20 cellular contexts compared by ENCODE assay signal in the genomic region with DNA sequence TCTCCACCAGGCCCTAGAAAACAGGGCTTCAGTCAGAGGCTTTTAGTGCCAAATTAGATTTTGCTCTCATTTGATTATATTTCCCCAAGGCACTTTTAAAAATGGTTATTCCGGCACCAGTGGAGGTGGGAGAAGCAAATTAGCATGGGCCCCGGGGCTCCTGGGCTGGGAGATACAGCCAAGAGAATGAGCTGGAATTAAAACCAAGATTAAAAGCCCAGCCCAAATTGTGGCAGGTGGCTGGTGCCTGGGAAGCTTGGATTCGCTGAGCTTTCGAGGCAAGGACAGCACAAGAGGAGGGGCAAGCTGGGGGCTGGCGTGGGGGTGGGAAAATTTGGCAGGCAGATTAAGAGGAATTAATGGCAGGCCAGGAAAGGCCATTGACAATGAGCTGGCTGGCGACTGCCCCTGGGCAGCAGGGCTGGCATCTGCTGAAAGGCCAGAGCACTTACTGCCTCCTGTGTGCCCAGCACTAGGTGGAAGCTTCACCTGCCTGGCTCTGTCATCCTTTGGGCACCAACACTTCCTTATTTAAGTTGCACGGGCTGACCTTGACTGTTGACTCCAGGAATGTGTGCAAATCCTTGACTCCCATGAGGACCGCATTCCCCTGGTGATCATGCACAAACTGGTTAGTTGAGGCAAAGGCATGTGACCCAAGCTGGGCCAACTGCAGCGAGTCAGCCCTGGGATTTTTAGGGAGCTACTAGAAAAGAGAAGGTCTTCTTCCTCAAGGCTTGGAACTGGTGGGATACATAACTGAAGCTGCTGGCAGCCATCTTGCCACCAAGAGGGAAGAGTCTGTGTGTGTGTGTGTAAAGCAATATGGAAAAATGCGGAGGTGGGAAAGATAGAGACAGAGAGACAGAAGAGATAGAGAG.
DNase-seq lines count a peak whose midpoint lies in the region; ATAC-seq, FAIRE-seq and TF ChIP-seq lines count a peak whose summit lies in the region.
"Had no signal": no experiment of that assay in that cellular context is flagged by ENCODE, and none has a peak within 500 bp of the region (broad histone marks: within the 10 kb centered on the region; RNA-seq: fewer than 3 reads in every experiment).

No MANE protein-coding gene starts in this region.

- FAIRE-seq in HepG2 (lab: Jason Lieb, UNC) = no peak
- no peak for FAIRE-seq in H1 (lab: Jason Lieb, UNC)
- FAIRE-seq: A204.1, RCC 7860 had no signal

- no peak for TF ChIP-seq EP300 in HepG2 (IDR thresholded peaks at IDR 0.05; ENCODE audit: low read depth in 2 of 2, low read length in 2 of 2)
- TF ChIP-seq EP300 in HepG2 (CRISPR knock-in tag; IDR thresholded peaks at IDR 0.05; ENCODE audit: borderline replicate concordance) = no peak
- TF ChIP-seq EP300 in H1 (IDR thresholded peaks at IDR 0.05; ENCODE audit: borderline replicate concordance in 1 of 2, low read depth in 2 of 2, low read length in 2 of 2) = no peak

- H2BK5ac ChIP-seq in H1 (ENCODE audit: low read depth, low read length) = no peak overlapping the region

- no peak overlapping the region for H2AK5ac ChIP-seq in H1 (ENCODE audit: low read depth, low read length)

- CTCF ChIA-PET in HepG2 (lab: Yijun Ruan, JAX; ENCODE audit: low intra/inter-chr PET ratio, low total read pairs) (no interaction called here), H1 (lab: Charles Lee; ENCODE audit: partially characterized antibody) (interaction anchor here (0.9 to 1.5 kb wide), 4 partner anchors 9 to 45 kb away, joined by 3 to 4 read pairs (median 4); no protein-coding TSS in a partner anchor), GM10248 (lab: Yijun Ruan, JAX) (interaction anchor here (0.8 to 7.9 kb wide), 8 partner anchors 11 to 911 kb away, joined by 3 to 70 read pairs (median 4); no protein-coding TSS in a partner anchor)

- intact Hi-C loops in HepG2 (cut with micrococcal nuclease; ENCODE audit: unreplicated experiment) (no loop called here), right lobe of liver (cut with DNase I) (no loop called here), lower leg skin (cut with DNase I; ENCODE audit: low total_unique reads) (no loop called here)

- H3K4me2 ChIP-seq in HepG2 (ENCODE audit: low read depth, low read length) (no peak overlapping the region), H1 (ENCODE audit: insufficient read depth in 1 of 2, low read depth in 2 of 2, low read length in 2 of 2) (no peak overlapping the region)
- H3K4me2 ChIP-seq: KMS-11 had no signal

- TF ChIP-seq CTCF in HepG2 (CRISPR knock-in tag; IDR thresholded peaks at IDR 0.05) = no peak
- TF ChIP-seq CTCF in right lobe of liver (IDR thresholded peaks at IDR 0.05) = no peak
- TF ChIP-seq CTCF in H1 (IDR thresholded peaks at IDR 0.05; ENCODE audit: control extremely low read depth in 1 of 3, insufficient read depth in 1 of 3, low read depth in 1 of 3, low read length in 3 of 3) = no peak
- TF ChIP-seq CTCF in GM10248 (IDR thresholded peaks at IDR 0.05; ENCODE audit: control extremely low read depth, extremely low read depth, low read depth, missing control alignments) = no peak
- no peak for TF ChIP-seq CTCF in lower leg skin (IDR thresholded peaks at IDR 0.05)

- H3K23ac ChIP-seq in H1 (ENCODE audit: insufficient read length) = no peak overlapping the region

- peak overlapping the region; percentile 28; the same call in 1 of the 2 replicates for H4K8ac ChIP-seq in H1 (ENCODE audit: extremely low read depth, insufficient read depth, low read length)

- POLR2A ChIA-PET in HepG2 (lab: Yijun Ruan, JAX) (no interaction called here), H1 (lab: Charles Lee; ENCODE audit: partially characterized antibody) (no interaction called here), GM10248 (lab: Yijun Ruan, JAX) (no interaction called here)

- no peak overlapping the region for H4K5ac ChIP-seq in H1 (ENCODE audit: insufficient read length, low read depth, low read length)

- no peaks in the 10 kb centered on the region for H3K79me2 ChIP-seq in HepG2 (ENCODE audit: insufficient read depth, low read length)
- no peaks in the 10 kb centered on the region for H3K79me2 ChIP-seq in H1 (ENCODE audit: control insufficient read depth in 1 of 2, insufficient read depth in 2 of 2, low read length in 2 of 2)

- DNase-seq in HepG2 (ENCODE audit: low spot score) = peak; percentile 57
- DNase-seq in right lobe of liver = no peak
- DNase-seq in NCI-H82 (lab: John Stamatoyannopoulos, UW) = peak; percentile 96
- no peak for DNase-seq in H1 (ENCODE audit: low read depth in 1 of 2, low spot score in 2 of 2)
- no peak for DNase-seq in NCI-H1092 (lab: John Stamatoyannopoulos, UW)
- no peak for DNase-seq in activated naive CD4-positive, alpha-beta T cell treated with Interleukin-2 at 50 U/mL for 16 hours
- DNase-seq in GM10248 (ENCODE audit: extremely low spot score) = no peak
- no peak for DNase-seq in lower leg skin (ENCODE audit: low spot score in 2 of 2)
- DNase-seq: CD4-positive, alpha-beta T cell; GF-D8; HFFc6; MM.1S; NCI-H1417 treated with DMSO at 0.1 percent for 48 hours; NCI-H2029; NCI-H2171 treated with DMSO at 0.1 percent for 48 hours; NCI-H526; SHP77 treated with DMSO at 0.1 percent for 48 hours had no signal

- no peak for TF ChIP-seq POLR2A in HepG2 (IDR thresholded peaks at IDR 0.05; ENCODE audit: insufficient read depth in 1 of 2, low read depth in 2 of 2, low read length in 2 of 2)
- no peak for TF ChIP-seq POLR2A in right lobe of liver (IDR thresholded peaks at IDR 0.05)
- TF ChIP-seq POLR2A in H1 (IDR thresholded peaks at IDR 0.05; ENCODE audit: control extremely low read depth in 1 of 2, low read depth in 2 of 2, low read length in 2 of 2) = no peak
- no peak for TF ChIP-seq POLR2A in lower leg skin (IDR thresholded peaks at IDR 0.05)

- no TSS peak for BruUV-seq in HepG2 (replicated peaks; lab: Mats Ljungman, UMichigan)

- H4K91ac ChIP-seq in H1 (replicated peaks; ENCODE audit: insufficient read length, low read length) = no peak overlapping the region

- ATAC-seq in HepG2 (no peak), right lobe of liver (no peak)

- H2BK20ac ChIP-seq in H1 (ENCODE audit: low read length) = no peak overlapping the region

- H3K9ac ChIP-seq in HepG2 (ENCODE audit: insufficient read depth, low read depth, low read length) (no peak overlapping the region), H1 (replicated peaks in 1 of 4; ENCODE audit: extremely low read depth in 1 of 4, low read depth in 3 of 4, low read length in 3 of 4) (no peak overlapping the region)
- H3K9ac ChIP-seq: KMS-11 had no signal

- no peak overlapping the region for H3K56ac ChIP-seq in H1 (replicated peaks; ENCODE audit: insufficient read length, low read depth, low read length)

- no peak overlapping the region for H3K18ac ChIP-seq in H1 (ENCODE audit: extremely low read depth, low read length)

- H3K4me1 ChIP-seq in HepG2 (ENCODE audit: insufficient read depth, low read length) (peaks cover 66% of the 10 kb centered on the region), right lobe of liver (peaks cover 0 to 36% (median 16%) of the 10 kb centered on the region in 4 donors), H1 (replicated peaks in 1 of 4; ENCODE audit: control insufficient read depth in 3 of 4, insufficient read depth in 4 of 4, low read length in 3 of 4) (peaks cover 0 to 2% (median 0%) of the 10 kb centered on the region in 4 experiments; a peak in 1 of 7 replicates)

- H2AFZ ChIP-seq in HepG2 (ENCODE audit: low read length) = no peak overlapping the region
- no peak overlapping the region for H2AFZ ChIP-seq in H1 (ENCODE audit: low read length)

- H4K20me1 ChIP-seq in HepG2 (ENCODE audit: insufficient read depth, low read length) (no peaks in the 10 kb centered on the region), H1 (replicated peaks in 1 of 2; ENCODE audit: control insufficient read depth in 1 of 2, insufficient read depth in 2 of 2, low read length in 2 of 2) (no peaks in the 10 kb centered on the region)

- H3K27ac ChIP-seq in HepG2 (ENCODE audit: extremely low read length, insufficient read depth, low read length) (no peak overlapping the region), right lobe of liver (no peak overlapping the region), H1 (ENCODE audit: low read depth, low read length) (no peak overlapping the region)
- H3K27ac ChIP-seq: KMS-11 had no signal

- H3K79me1 ChIP-seq in H1 (ENCODE audit: low read depth, low read length) = no peaks in the 10 kb centered on the region

- no peak overlapping the region for H3K14ac ChIP-seq in H1 (ENCODE audit: insufficient read length)

- no peak overlapping the region for H3K4ac ChIP-seq in H1 (replicated peaks; ENCODE audit: insufficient read length, low read depth, low read length)

- H2BK12ac ChIP-seq in H1 (ENCODE audit: low read depth, low read length) = no peak overlapping the region

- no peak overlapping the region for H2BK120ac ChIP-seq in H1 (replicated peaks; ENCODE audit: low read depth, low read length)

- in situ Hi-C loops in HepG2 (cut with HindIII; ENCODE audit: extremely low pct_ligation_motif_present, low pct_unique_long_range_greater_than_20kb) = no loop called here

- H3K4me3 ChIP-seq in HepG2 (replicated peaks in 1 of 3; ENCODE audit: insufficient read depth in 1 of 3, low read depth in 2 of 3, low read length in 3 of 3) (no peak overlapping the region), right lobe of liver (no peak overlapping the region), H1 (ENCODE audit: extremely low read depth in 1 of 4, insufficient read depth in 2 of 4, low read depth in 3 of 4, low read length in 4 of 4) (no peak overlapping the region), lower leg skin (ENCODE audit: low read depth, poor library complexity, severe bottlenecking) (no peak overlapping the region)

- H3K36me3 ChIP-seq in HepG2 (replicated peaks in 1 of 2; ENCODE audit: control insufficient read depth in 1 of 2, insufficient read depth in 2 of 2, low read length in 2 of 2) = no peaks in the 10 kb centered on the region
- H3K36me3 ChIP-seq in right lobe of liver = no peaks in the 10 kb centered on the region
- H3K36me3 ChIP-seq in H1 (ENCODE audit: control insufficient read depth in 2 of 4, insufficient read depth in 4 of 4, low read length in 3 of 4) = no peaks in the 10 kb centered on the region; a peak in 1 of 8 replicates

- H3K9me3 ChIP-seq in HepG2 (ENCODE audit: low read length) (no peaks in the 10 kb centered on the region), right lobe of liver (no peaks in the 10 kb centered on the region), H1 (ENCODE audit: insufficient read depth in 2 of 2, low read depth in 1 of 2, low read length in 1 of 2) (no peaks in the 10 kb centered on the region)

- no peak overlapping the region for H2BK15ac ChIP-seq in H1 (ENCODE audit: low read length)

- TF ChIP-seq RAD21 in HepG2 (CRISPR knock-in tag; IDR thresholded peaks at IDR 0.05) (no peak), H1 (IDR thresholded peaks at IDR 0.05 in 1 of 2, conservative IDR thresholded peaks at IDR 0.05 in 1 of 2; ENCODE audit: low read depth in 2 of 2, low read length in 2 of 2) (no peak)

- no peaks in the 10 kb centered on the region; the same call in 1 of the 2 replicates for H3K23me2 ChIP-seq in H1 (ENCODE audit: low read depth, low read length)

- H3K27me3 ChIP-seq in HepG2 (ENCODE audit: control insufficient read depth in 1 of 2, insufficient read depth in 2 of 2, low read length in 2 of 2) = no peaks in the 10 kb centered on the region
- no peaks in the 10 kb centered on the region for H3K27me3 ChIP-seq in right lobe of liver
- no peaks in the 10 kb centered on the region for H3K27me3 ChIP-seq in H1 (replicated peaks in 1 of 4; ENCODE audit: control insufficient read depth in 3 of 4, extremely low read depth in 1 of 4, insufficient read depth in 3 of 4, low read length in 3 of 4)

- 94% methylated on average over 9 of the region's 10 CpGs for WGBS in HepG2 (ENCODE audit: low lambda C conversion rate)
- WGBS in right lobe of liver (ENCODE audit: insufficient coverage, low coverage, low lambda C conversion rate, missing lambda C conversion rate) = 88% methylated on average over 8 of the region's 10 CpGs
- WGBS in H1 (ENCODE audit: extremely low coverage in 1 of 2, insufficient coverage in 1 of 2, insufficient read length in 1 of 2, insufficient replicate concordance in 2 of 2, low coverage in 1 of 2, low lambda C conversion rate in 2 of 2, missing lambda C conversion rate in 1 of 2), 2 experiments = 92% methylated on average over 10 of the region's 10 CpGs; no CpG with 5 or more reads in 1 of the 2 experiments
- WGBS in lower leg skin, 2 donors = 74% methylated on average over 10 of the region's 10 CpGs

Comparison
In these comparisons a context has a peak if more than half of its experiments do, and no peak if none do; other contexts are left out.
1. DNase-seq: peak in HepG2 (single experiment) and NCI-H82 (single experiment); none in right lobe of liver (0 of 3), H1 (0 of 2), NCI-H1092 (single experiment), activated naive CD4-positive, alpha-beta T cell treated with Interleukin-2 at 50 U/mL for 16 hours (single experiment), GM10248 (single experiment) and lower leg skin (0 of 2).